8 cellular contexts compared by ENCODE assay signal in genomic region chr12:57846285-57846576, GRCh38. TPM values are rescaled to one million over a fixed set of nuclear protein-coding genes. Genes with fewer than 3 reads are reported as not detected.
A peak's percentile ranks its signal among the peaks of the same experiment; 100 is the strongest.
DNase-seq lines count a peak whose midpoint lies in the region; ATAC-seq, FAIRE-seq and TF ChIP-seq lines count a peak whose summit lies in the region.

No MANE protein-coding gene starts in this region.

- peak overlapping the region; percentile 90 for H3K27ac Mint-ChIP-seq in progenitor cell of endocrine pancreas

- H3K4me3 Mint-ChIP-seq in progenitor cell of endocrine pancreas (ENCODE audit: low read depth): peak overlapping the region; percentile 83

- FAIRE-seq in GM19239 (lab: Jason Lieb, UNC): no peak

- no peak for TF ChIP-seq CTCF in fibroblast of mammary gland (conservative IDR thresholded peaks at IDR 0.05; ENCODE audit: control insufficient read depth, insufficient read depth, low read depth, low read length)
- no peak for TF ChIP-seq CTCF in progenitor cell of endocrine pancreas (IDR thresholded peaks at IDR 0.05; ENCODE audit: unreplicated experiment)

- H3K9me3 Mint-ChIP-seq in progenitor cell of endocrine pancreas (ENCODE audit: low read depth): no peaks in the 10 kb centered on the region

- peak; percentile 6 for ATAC-seq in GM18498 (IDR thresholded peaks at IDR 0.05; ENCODE audit: unreplicated experiment)
- peak; percentile 10 for ATAC-seq in HG02798 (IDR thresholded peaks at IDR 0.05; ENCODE audit: poor library complexity, unreplicated experiment)

- peak overlapping the region; percentile 91 for H3K4me3 ChIP-seq in fibroblast of mammary gland (ENCODE audit: control insufficient read depth, low read depth, low read length)

- peaks cover 14% of the 10 kb centered on the region for H3K27me3 Mint-ChIP-seq in progenitor cell of endocrine pancreas

- peaks cover 34% of the 10 kb centered on the region for H3K4me1 Mint-ChIP-seq in progenitor cell of endocrine pancreas (ENCODE audit: low read depth)

- DNase-seq in T-helper 9 cell (peak; percentile 30), fibroblast of mammary gland (ENCODE audit: low read depth) (no peak), progenitor cell of endocrine pancreas (ENCODE audit: low spot score, unreplicated experiment) (no peak), GM19239 (ENCODE audit: insufficient read length, low spot score) (no peak), COR-L47 (lab: John Stamatoyannopoulos, UW) (no peak), RPMI8226 (no peak)

- H3K36me3 Mint-ChIP-seq in progenitor cell of endocrine pancreas (ENCODE audit: insufficient read depth): no peaks in the 10 kb centered on the region

RNA-seq across cellular contexts. Expression of gene CTDSP2, which starts 0.3 kb away (rescaled TPM):
- total RNA-seq in progenitor cell of endocrine pancreas: 134 and 145 TPM in 2 replicates

RNA-seq across cellular contexts. Expression of gene AVIL, which starts 27.7 kb away (rescaled TPM):
- total RNA-seq in progenitor cell of endocrine pancreas: 3.9 and 4.4 TPM in 2 replicates
